Comparison of ENCODE assay signal across 19 cellular contexts in genomic region chr12:70106347-70106746, GRCh38.
DNase-seq lines count a peak whose midpoint lies in the region; ATAC-seq, FAIRE-seq and TF ChIP-seq lines count a peak whose summit lies in the region.
"Had no signal": no experiment of that assay in that cellular context is flagged by ENCODE, and none has a peak within 500 bp of the region (broad histone marks: within the 10 kb centered on the region; RNA-seq: fewer than 3 reads in every experiment).

No MANE protein-coding gene starts in this region.

- peak; percentile 99 for ATAC-seq in mucosa of descending colon
- no peak for ATAC-seq in T-helper 17 cell
- ATAC-seq: GM23338 had no signal

- H3K9ac ChIP-seq in Karpas-422 (ENCODE audit: low read length) = no peak overlapping the region
- H3K9ac ChIP-seq: BLaER1 had no signal

- DNase-seq in Caki2 (ENCODE audit: low read depth) = peak; percentile 21
- DNase-seq in Karpas-422 = no peak
- DNase-seq in hepatocyte (ENCODE audit: low spot score) = peak; percentile 32
- DNase-seq in mucosa of descending colon = no peak
- no peak for DNase-seq in T-helper 17 cell
- DNase-seq in urothelium cell line (ENCODE audit: low spot score) = no peak
- no peak for DNase-seq in caudate nucleus (lab: John Stamatoyannopoulos, UW)
- DNase-seq in effector memory CD4-positive, alpha-beta T cell = no peak
- DNase-seq: 8988T; AML-193; Caco-2; CD8-positive, alpha-beta memory T cell; DMS79 treated with DMSO at 0.1 percent for 48 hours; EL; H7 had no signal

- 0 out of 2 replicates have a peak overlapping the region, but pooled peaks have one; percentile 12 for H2AFZ ChIP-seq in Karpas-422 (ENCODE audit: low read length)
- H2AFZ ChIP-seq in hepatocyte = no peak overlapping the region
- H2AFZ ChIP-seq: GM23338 had no signal

- in situ Hi-C loops in Caki2 (cut with HindIII; ENCODE audit: low pct_unique_long_range_greater_than_20kb, low sequenced_read_pairs) = no loop called here

- no peaks in the 10 kb centered on the region for H3K4me1 Mint-ChIP-seq in T-helper 17 cell
- H3K4me1 Mint-ChIP-seq: CD8-positive, alpha-beta memory T cell had no signal

- H3K79me2 ChIP-seq in Karpas-422 (ENCODE audit: low read length) (no peaks in the 10 kb centered on the region), hepatocyte (no peaks in the 10 kb centered on the region)

- H3K27ac Mint-ChIP-seq in T-helper 17 cell = no peak overlapping the region
- H3K27ac Mint-ChIP-seq: CD8-positive, alpha-beta memory T cell; GM23338 had no signal

- H3K27ac ChIP-seq in Karpas-422 (ENCODE audit: low read length) = no peak overlapping the region
- no peak overlapping the region for H3K27ac ChIP-seq in hepatocyte
- H3K27ac ChIP-seq in caudate nucleus (ENCODE audit: low read depth, low read length) = no peak overlapping the region
- no peak overlapping the region for H3K27ac ChIP-seq in effector memory CD4-positive, alpha-beta T cell (ENCODE audit: insufficient read depth, low read length, poor library complexity, severe bottlenecking)
- H3K27ac ChIP-seq: BLaER1 had no signal

- no peak for TF ChIP-seq CTCF in hepatocyte (IDR thresholded peaks at IDR 0.05; ENCODE audit: poor library complexity)
- TF ChIP-seq CTCF in mucosa of descending colon (IDR thresholded peaks at IDR 0.05) = no peak

- no peaks in the 10 kb centered on the region for H3K36me3 ChIP-seq in Karpas-422 (ENCODE audit: insufficient read depth, low read length)
- no peaks in the 10 kb centered on the region for H3K36me3 ChIP-seq in hepatocyte (replicated peaks; ENCODE audit: insufficient read depth, low read depth)
- H3K36me3 ChIP-seq in mucosa of descending colon (ENCODE audit: low read depth) = no peaks in the 10 kb centered on the region
- H3K36me3 ChIP-seq in effector memory CD4-positive, alpha-beta T cell (ENCODE audit: control insufficient read depth, insufficient read depth, low read length) = no peaks in the 10 kb centered on the region
- H3K36me3 ChIP-seq: BLaER1 had no signal

- H3K4me1 ChIP-seq in Karpas-422 (ENCODE audit: low read length) (no peaks in the 10 kb centered on the region), hepatocyte (ENCODE audit: insufficient read depth) (no peaks in the 10 kb centered on the region), mucosa of descending colon (ENCODE audit: low read depth) (no peaks in the 10 kb centered on the region)
- H3K4me1 ChIP-seq in effector memory CD4-positive, alpha-beta T cell (ENCODE audit: control insufficient read depth, insufficient read depth, low read length, poor library complexity, severe bottlenecking) = no peaks in the 10 kb centered on the region
- H3K4me1 ChIP-seq: BLaER1 had no signal

- H3K9me3 ChIP-seq in Karpas-422 (ENCODE audit: low read length) = peaks cover 27% of the 10 kb centered on the region
- H3K9me3 ChIP-seq in hepatocyte (ENCODE audit: low read depth) = peaks cover 5% of the 10 kb centered on the region
- peaks cover 9% of the 10 kb centered on the region for H3K9me3 ChIP-seq in mucosa of descending colon
- H3K9me3 ChIP-seq in T-helper 17 cell (ENCODE audit: control insufficient read depth, low read length, poor library complexity, severe bottlenecking) = no peaks in the 10 kb centered on the region
- H3K9me3 ChIP-seq in effector memory CD4-positive, alpha-beta T cell (ENCODE audit: control insufficient read depth, low read length) = no peaks in the 10 kb centered on the region

- no peak for FAIRE-seq in urothelium cell line (lab: Jason Lieb, UNC)
- FAIRE-seq: G401.6, GM12891 had no signal

- H3K4me3 ChIP-seq in Karpas-422 (ENCODE audit: low read length) = no peak overlapping the region
- H3K4me3 ChIP-seq in hepatocyte = no peak overlapping the region
- no peak overlapping the region for H3K4me3 ChIP-seq in mucosa of descending colon
- H3K4me3 ChIP-seq in effector memory CD4-positive, alpha-beta T cell (ENCODE audit: insufficient read depth, low read depth, low read length, poor library complexity, severe bottlenecking) = no peak overlapping the region
- H3K4me3 ChIP-seq: BLaER1, GM23338 had no signal

- H4K20me1 ChIP-seq in Karpas-422 (ENCODE audit: insufficient read depth, low read depth, low read length) (no peaks in the 10 kb centered on the region), hepatocyte (ENCODE audit: insufficient read depth, poor library complexity, severe bottlenecking) (no peaks in the 10 kb centered on the region)
- H4K20me1 ChIP-seq: BLaER1 had no signal

- no peak overlapping the region for H3K4me3 Mint-ChIP-seq in T-helper 17 cell
- H3K4me3 Mint-ChIP-seq: CD8-positive, alpha-beta memory T cell; GM23338 had no signal

- WGBS in hepatocyte (ENCODE audit: low lambda C conversion rate, missing lambda C conversion rate) = 36% methylated on average over 1 of the region's 1 CpG

- H3K4me2 ChIP-seq in Karpas-422 (ENCODE audit: low read depth, low read length, poor library complexity, severe bottlenecking) (no peak overlapping the region), hepatocyte (no peak overlapping the region)
- H3K4me2 ChIP-seq: BLaER1, GM23338 had no signal

- no peaks in the 10 kb centered on the region for H3K9me2 ChIP-seq in Karpas-422 (replicated peaks; ENCODE audit: insufficient read depth, low read length)
- H3K9me2 ChIP-seq in hepatocyte (replicated peaks; ENCODE audit: insufficient read depth) = no peaks in the 10 kb centered on the region

- no peaks in the 10 kb centered on the region for H3K27me3 ChIP-seq in Karpas-422 (ENCODE audit: low read length)
- no peaks in the 10 kb centered on the region for H3K27me3 ChIP-seq in hepatocyte
- H3K27me3 ChIP-seq in effector memory CD4-positive, alpha-beta T cell (replicated peaks; ENCODE audit: control insufficient read depth, insufficient read depth, low read length, poor library complexity, severe bottlenecking) = no peaks in the 10 kb centered on the region
- H3K27me3 ChIP-seq: BLaER1 had no signal

- H3K36me3 Mint-ChIP-seq in T-helper 17 cell (ENCODE audit: low read depth) = no peaks in the 10 kb centered on the region
- H3K36me3 Mint-ChIP-seq: CD8-positive, alpha-beta memory T cell had no signal

- no peaks in the 10 kb centered on the region for H3K27me3 Mint-ChIP-seq in T-helper 17 cell

- intact Hi-C loops in mucosa of descending colon (cut with DNase I, micrococcal nuclease) = no loop called here

Comparison
In these comparisons a context has a peak if more than half of its experiments do, and no peak if none do; other contexts are left out.
1. DNase-seq: peak in Caki2 (single experiment) and hepatocyte (single experiment); none in Karpas-422 (single experiment), mucosa of descending colon (0 of 3), T-helper 17 cell (0 of 3), urothelium cell line (single experiment), caudate nucleus (0 of 61) and effector memory CD4-positive, alpha-beta T cell (0 of 3).